ENCODE assay signal across 10 cellular contexts in genomic region chr18:12243272-12243671, GRCh38. TPM values are rescaled to one million over a fixed set of nuclear protein-coding genes. Genes with fewer than 3 reads are reported as not detected.
"Had no signal": no experiment of that assay in that cellular context is flagged by ENCODE, and none has a peak within 500 bp of the region (broad histone marks: within the 10 kb centered on the region; RNA-seq: fewer than 3 reads in every experiment).

No MANE protein-coding gene starts in this region.

RNA-seq across cellular contexts. Expression of gene CIDEA, which starts 10.9 kb away (rescaled TPM):
- total RNA-seq: NCI-H460, OCI-LY7, PC-3, PC-9, Peyer's patch, RPMI7951, SJCRH30, SJSA1, SK-MEL-5 had no signal
- polyA plus RNA-seq: SK-N-SH had no signal
